8 cellular contexts compared by ENCODE assay signal in genomic region chr3:73868688-73869315, GRCh38.
DNase-seq lines count a peak whose midpoint lies in the region; ATAC-seq, FAIRE-seq and TF ChIP-seq lines count a peak whose summit lies in the region.

No MANE protein-coding gene starts in this region.

- CTCF ChIA-PET in activated CD4-positive, alpha-beta memory T cell treated with anti-CD3 and anti-CD28 coated beads, Interleukin-2, amount 10 ng/mL, durations not matched to agents 7 days and 5 days (lab: Charles Lee): no interaction called here

- H3K27ac ChIP-seq in small intestine (ENCODE audit: low read depth in 1 of 2, low read length in 1 of 2): no peak overlapping the region

- H3K27me3 Mint-ChIP-seq in activated CD4-positive, alpha-beta memory T cell treated with anti-CD3 and anti-CD28 coated beads, Interleukin-2, amount 10 ng/mL, durations not matched to agents 7 days and 5 days: no peaks in the 10 kb centered on the region

- intact Hi-C loops in head of caudate nucleus (cut with DNase I): no loop called here

- in situ Hi-C loops in SK-MEL-5 (cut with HindIII; ENCODE audit: low pct_unique_long_range_greater_than_20kb, low sequenced_read_pairs): no loop called here

- no peaks in the 10 kb centered on the region for H3K4me1 Mint-ChIP-seq in activated CD4-positive, alpha-beta memory T cell treated with anti-CD3 and anti-CD28 coated beads, Interleukin-2, amount 10 ng/mL, durations not matched to agents 7 days and 5 days

- no peak overlapping the region for H3K4me3 ChIP-seq in BE2C (ENCODE audit: low read depth, low read length)
- H3K4me3 ChIP-seq in small intestine (ENCODE audit: low read depth in 1 of 2, low read length in 2 of 2): no peak overlapping the region

- TF ChIP-seq CTCF in BE2C (IDR thresholded peaks at IDR 0.05; ENCODE audit: low read depth, low read length): peak; percentile 77

- ATAC-seq in HG02571 (IDR thresholded peaks at IDR 0.05; ENCODE audit: unreplicated experiment) (no peak), HG02759 (IDR thresholded peaks at IDR 0.05; ENCODE audit: unreplicated experiment) (no peak)

- no peak overlapping the region for H3K27ac Mint-ChIP-seq in activated CD4-positive, alpha-beta memory T cell treated with anti-CD3 and anti-CD28 coated beads, Interleukin-2, amount 10 ng/mL, durations not matched to agents 7 days and 5 days

- POLR2A ChIA-PET in activated CD4-positive, alpha-beta memory T cell treated with anti-CD3 and anti-CD28 coated beads, Interleukin-2, amount 10 ng/mL, durations not matched to agents 7 days and 5 days (lab: Charles Lee): no interaction called here

- no peaks in the 10 kb centered on the region for H3K36me3 Mint-ChIP-seq in activated CD4-positive, alpha-beta memory T cell treated with anti-CD3 and anti-CD28 coated beads, Interleukin-2, amount 10 ng/mL, durations not matched to agents 7 days and 5 days (ENCODE audit: low read depth)

- no peaks in the 10 kb centered on the region for H3K9me3 ChIP-seq in BE2C
- no peaks in the 10 kb centered on the region for H3K9me3 ChIP-seq in small intestine (ENCODE audit: control insufficient read depth, low read depth)

- H3K9me3 Mint-ChIP-seq in activated CD4-positive, alpha-beta memory T cell treated with anti-CD3 and anti-CD28 coated beads, Interleukin-2, amount 10 ng/mL, durations not matched to agents 7 days and 5 days: no peaks in the 10 kb centered on the region

- H3K36me3 ChIP-seq in BE2C (no peaks in the 10 kb centered on the region), small intestine (ENCODE audit: control insufficient read depth in 2 of 2, insufficient read depth in 2 of 2, low read length in 2 of 2) (no peaks in the 10 kb centered on the region)

- H3K27me3 ChIP-seq in BE2C (no peaks in the 10 kb centered on the region; the same call in 1 of the 2 replicates), small intestine (ENCODE audit: control insufficient read depth in 2 of 2, insufficient read depth in 2 of 2, low read length in 2 of 2) (no peaks in the 10 kb centered on the region)

- H3K4me3 Mint-ChIP-seq in activated CD4-positive, alpha-beta memory T cell treated with anti-CD3 and anti-CD28 coated beads, Interleukin-2, amount 10 ng/mL, durations not matched to agents 7 days and 5 days: no peak overlapping the region

- DNase-seq in BE2C (peak; percentile 33), HS-5 (ENCODE audit: low read depth) (peak; percentile 22), SK-MEL-5 (ENCODE audit: low read depth, low spot score) (peak; percentile 65), head of caudate nucleus (peak in 35 of 42 donors; percentile 7 to 80 (median 45)), small intestine (peak; percentile 35)
- no peak for DNase-seq in activated CD4-positive, alpha-beta memory T cell treated with anti-CD3 and anti-CD28 coated beads, Interleukin-2, amount 10 ng/mL, durations not matched to agents 7 days and 5 days

- FAIRE-seq in small intestine (lab: Jason Lieb, UNC): no peak

- WGBS in small intestine, 3 donors: 24 to 50% (median 37%) methylated on average over 3 of the region's 3 CpGs

- H3K4me1 ChIP-seq in BE2C: no peaks in the 10 kb centered on the region
- no peaks in the 10 kb centered on the region for H3K4me1 ChIP-seq in small intestine (ENCODE audit: control insufficient read depth in 2 of 2, insufficient read depth in 1 of 2, low read depth in 1 of 2, low read length in 1 of 2)
